ENCODE assay signal across 8 cellular contexts in the genomic region with DNA sequence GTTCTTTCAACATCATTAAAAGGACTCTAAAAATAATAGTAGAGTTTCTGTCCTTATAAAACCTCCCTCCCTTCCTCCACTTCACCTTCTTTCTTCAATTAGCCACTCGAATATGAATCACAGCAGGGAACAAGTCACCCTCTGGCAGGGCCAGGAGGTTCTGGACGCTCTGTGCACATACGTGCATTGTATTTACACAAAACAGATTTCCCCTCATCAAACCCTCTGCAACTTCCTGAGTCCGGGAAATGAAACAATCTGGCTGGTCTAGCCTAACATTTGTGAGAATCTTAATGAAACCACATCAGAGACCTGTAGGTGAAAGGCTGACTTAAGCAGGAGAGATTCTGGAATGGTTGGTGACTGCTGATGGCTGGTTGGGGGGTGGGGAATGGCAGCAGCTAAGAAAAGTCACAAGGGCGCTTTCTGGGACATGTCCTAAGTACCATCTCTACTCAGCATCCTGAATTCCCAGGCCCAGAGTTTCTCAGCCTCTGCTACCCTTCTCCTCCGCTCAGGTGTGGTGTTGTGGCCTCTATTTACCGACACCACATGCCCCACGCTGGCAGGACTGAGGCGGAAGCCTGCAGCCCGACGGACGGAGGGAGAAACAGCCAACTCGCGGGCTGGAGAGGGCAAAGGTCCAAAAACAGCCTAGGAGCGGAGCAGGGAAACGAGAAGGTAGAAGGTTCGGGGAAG. TPM values are rescaled to one million over a fixed set of nuclear protein-coding genes. Genes with fewer than 3 reads are reported as not detected.
DNase-seq lines count a peak whose midpoint lies in the region; ATAC-seq and TF ChIP-seq lines count a peak whose summit lies in the region.

No MANE protein-coding gene starts in this region.

- H3K4me3 ChIP-seq in SJSA1 (peak overlapping the region; percentile 67), epithelial cell of esophagus (ENCODE audit: low read length) (peak overlapping the region; percentile 66)

- DNase-seq in NCI-H2196 (lab: John Stamatoyannopoulos, UW; ENCODE audit: unreplicated experiment) (peak; percentile 1), NCI-H2196 treated with DMSO at 0.1 percent for 48 hours (lab: John Stamatoyannopoulos, UW; ENCODE audit: unreplicated experiment) (no peak), SJSA1 (ENCODE audit: low read depth in 1 of 2, low spot score in 2 of 2) (peak in 1 of 2 experiments; percentile 24), epithelial cell of esophagus (ENCODE audit: low read depth) (peak; percentile 22), naive B cell (no peak), NCI-H2029 treated with DMSO at 0.1 percent for 48 hours (lab: John Stamatoyannopoulos, UW) (no peak), mesenteric fat pad (ENCODE audit: low spot score) (no peak), NCI-H1436 (lab: John Stamatoyannopoulos, UW) (no peak)

- no peaks in the 10 kb centered on the region for H3K36me3 Mint-ChIP-seq in naive B cell

- peak overlapping the region in 5 of 6 donors; percentile 44 to 92 (median 61) for H3K27ac Mint-ChIP-seq in naive B cell

- H3K36me3 ChIP-seq in SJSA1: peaks cover 3% of the 10 kb centered on the region; the same call in 1 of the 2 replicates

- H3K4me1 Mint-ChIP-seq in naive B cell: peaks cover 11 to 17% (median 12%) of the 10 kb centered on the region in 3 donors

- H3K27ac ChIP-seq in SJSA1: no peak overlapping the region

- no peak for ATAC-seq in naive B cell (ENCODE audit: low read depth in 2 of 2)

- H3K27me3 ChIP-seq in SJSA1 (replicated peaks): no peaks in the 10 kb centered on the region

- no peak for TF ChIP-seq CTCF in epithelial cell of esophagus (IDR thresholded peaks at IDR 0.05; ENCODE audit: insufficient read depth, low read depth, low read length, missing control alignments)

- no peaks in the 10 kb centered on the region for H3K9me3 ChIP-seq in SJSA1 (replicated peaks)

- H3K4me3 Mint-ChIP-seq in naive B cell: peak overlapping the region; percentile 79 to 96 (median 88)

- H3K27me3 Mint-ChIP-seq in naive B cell: peaks cover 0 to 6% (median 4%) of the 10 kb centered on the region in 3 donors

- no peaks in the 10 kb centered on the region for H3K4me1 ChIP-seq in SJSA1 (replicated peaks)

- H3K9me3 Mint-ChIP-seq in naive B cell: peaks cover 0 to 2% (median 0%) of the 10 kb centered on the region in 7 donors

RNA-seq across cellular contexts. Expression of gene ZDHHC9, which starts 1.0 kb away (rescaled TPM):
- 10.1 and 19.4 TPM in 2 replicates for total RNA-seq in SJSA1 (2014; rRNA removed; shearing (Covaris generic))
- polyA plus RNA-seq in naive B cell (ENCODE audit: low read depth in 6 of 6): 1 to 10 TPM in 5 of 6 donors, not detected in 1; 2.9 to 5.2 (median 3.8) TPM
- total RNA-seq in mesenteric fat pad: 71.1 TPM

Comparison
In these comparisons a context has a peak if more than half of its experiments do, and no peak if none do; other contexts are left out.
1. DNase-seq: peak in NCI-H2196 (single experiment) and epithelial cell of esophagus (single experiment); none in NCI-H2196 treated with DMSO at 0.1 percent for 48 hours (single experiment), naive B cell (single experiment), NCI-H2029 treated with DMSO at 0.1 percent for 48 hours (single experiment), mesenteric fat pad (single experiment) and NCI-H1436 (single experiment).